In genomic region chrX:7024850-7025249, GRCh38 we compare ENCODE assay signal across 23 cellular contexts.
"Had no signal": no experiment of that assay in that cellular context is flagged by ENCODE, and none has a peak within 500 bp of the region (broad histone marks: within the 10 kb centered on the region; RNA-seq: fewer than 3 reads in every experiment).

No MANE protein-coding gene starts in this region.

- H3K9me3 ChIP-seq: colonic mucosa, gastrocnemius medialis, left lung, psoas muscle, spleen, thoracic aorta, tibial nerve, upper lobe of left lung had no signal

- H3K4me3 ChIP-seq: colonic mucosa, gastrocnemius medialis, left lung, psoas muscle, skin epidermis, spleen, thoracic aorta, tibial nerve, upper lobe of left lung had no signal

- DNase-seq: colonic mucosa; effector CD8-positive, alpha-beta T cell; endodermal cell; erythroblast; gastrocnemius medialis; head of caudate nucleus; left cardiac atrium; left lung; naive thymus-derived CD8-positive, alpha-beta T cell; nephron progenitor cell; nucleus accumbens; psoas muscle; right cardiac atrium; spleen; stimulated activated CD4-positive, alpha-beta T cell treated with anti-CD3 and anti-CD28 coated beads, Interleukin-4, amount 100 ng/mL, for 4 hours; stimulated activated naive CD8-positive, alpha-beta T cell treated with anti-CD3 and anti-CD28 coated beads, Interleukin-15, Interleukin-2, amounts not matched to agents 100 U/mL and 50 U/mL, for 24 hours; substantia nigra; upper lobe of left lung had no signal

- ATAC-seq: gastrocnemius medialis; left cardiac atrium; left lung; naive thymus-derived CD8-positive, alpha-beta T cell; psoas muscle; right cardiac atrium; stimulated activated memory B cell treated with anti-CD40 and anti-IgM and Interleukin-4, amounts not matched to agents 10 μg/mL and 1 μg/mL and 100 μg/mL, for 72 hours; stimulated activated naive CD8-positive, alpha-beta T cell treated with anti-CD3 and anti-CD28 coated beads, Interleukin-15, Interleukin-2, amounts not matched to agents 100 U/mL and 50 U/mL, for 24 hours had no signal

- H3K4me1 ChIP-seq: colonic mucosa, gastrocnemius medialis, left lung, psoas muscle, spleen, tibial nerve, upper lobe of left lung had no signal

- H3K36me3 ChIP-seq: colonic mucosa, gastrocnemius medialis, left lung, spleen, thoracic aorta, tibial nerve, upper lobe of left lung had no signal

- H3K27me3 ChIP-seq: colonic mucosa, gastrocnemius medialis, left lung, spleen, tibial nerve, upper lobe of left lung had no signal

- H3K27ac ChIP-seq: colonic mucosa, gastrocnemius medialis, left lung, psoas muscle, spleen, thoracic aorta, tibial nerve, upper lobe of left lung had no signal

- FAIRE-seq: urothelium cell line had no signal
